Comparison of ENCODE assay signal across 29 cellular contexts in genomic region chr19:49438261-49438660, GRCh38. TPM values are rescaled to one million over a fixed set of nuclear protein-coding genes. Genes with fewer than 3 reads are reported as not detected.
DNase-seq lines count a peak whose midpoint lies in the region; ATAC-seq and TF ChIP-seq lines count a peak whose summit lies in the region.
"Had no signal": no experiment of that assay in that cellular context is flagged by ENCODE, and none has a peak within 500 bp of the region (broad histone marks: within the 10 kb centered on the region; RNA-seq: fewer than 3 reads in every experiment).

No MANE protein-coding gene starts in this region.

- intact Hi-C loops in Right ventricle myocardium inferior (cut with DNase I) (no loop called here), heart left ventricle (cut with DNase I) (no loop called here), dorsolateral prefrontal cortex (cut with DNase I) (no loop called here), posterior cingulate gyrus (cut with DNase I) (no loop called here)

- peaks cover 9% of the 10 kb centered on the region for H3K9me3 Mint-ChIP-seq in endodermal cell
- H3K9me3 Mint-ChIP-seq: CD8-positive, alpha-beta memory T cell; HFFc6 had no signal

- no peak for TF ChIP-seq CTCF in heart left ventricle (IDR thresholded peaks at IDR 0.05)
- TF ChIP-seq CTCF in WERI-Rb-1 (IDR thresholded peaks at IDR 0.05; ENCODE audit: low read depth, low read length), result no peak
- TF ChIP-seq CTCF in dorsolateral prefrontal cortex (IDR thresholded peaks at IDR 0.05 in 54 of 56, conservative IDR thresholded peaks at IDR 0.05 in 2 of 56; ENCODE audit: low read depth in 1 of 56, partially characterized antibody in 56 of 56), result no peak
- no peak for TF ChIP-seq CTCF in endodermal cell (conservative IDR thresholded peaks at IDR 0.05)

- peaks cover 94% of the 10 kb centered on the region for H3K27me3 Mint-ChIP-seq in endodermal cell (ENCODE audit: insufficient read depth)

- H3K27me3 ChIP-seq in heart left ventricle (peaks cover 14 to 85% (median 72%) of the 10 kb centered on the region in 9 donors), WERI-Rb-1 (ENCODE audit: insufficient read depth, low read depth, severe bottlenecking) (no peaks in the 10 kb centered on the region), dorsolateral prefrontal cortex (peaks cover 0 to 93% (median 56%) of the 10 kb centered on the region in 45 donors), endodermal cell (ENCODE audit: control insufficient read depth, insufficient read depth, low read length, poor library complexity, severe bottlenecking) (peaks cover 94% of the 10 kb centered on the region)

- H3K9ac ChIP-seq in endodermal cell (ENCODE audit: extremely low read depth, low read length, poor library complexity, severe bottlenecking), result no peak overlapping the region

- no peaks in the 10 kb centered on the region for H3K9me3 ChIP-seq in heart left ventricle
- H3K9me3 ChIP-seq in WERI-Rb-1 (ENCODE audit: severe bottlenecking), result no peaks in the 10 kb centered on the region
- H3K9me3 ChIP-seq in endodermal cell (ENCODE audit: control insufficient read depth, low read length), result no peaks in the 10 kb centered on the region
- H3K9me3 ChIP-seq: SJCRH30 had no signal

- H3K27ac ChIP-seq in heart left ventricle (no peak overlapping the region), WERI-Rb-1 (peak overlapping the region; percentile 84), dorsolateral prefrontal cortex (peak overlapping the region in 30 of 59 donors; percentile 10 to 85 (median 68)), endodermal cell (ENCODE audit: low read depth, low read length) (no peak overlapping the region)
- H3K27ac ChIP-seq: C4-2B, HL-60, Peyer's patch, SJCRH30 had no signal

- no peak overlapping the region for H3K27ac Mint-ChIP-seq in endodermal cell
- H3K27ac Mint-ChIP-seq: HFFc6 had no signal

- H3K4me3 ChIP-seq in heart left ventricle (no peak overlapping the region), WERI-Rb-1 (ENCODE audit: low read depth, low read length) (peak overlapping the region; percentile 97), dorsolateral prefrontal cortex (peak overlapping the region in 53 of 59 donors; percentile 14 to 80 (median 55)), endodermal cell (ENCODE audit: low read length) (no peak overlapping the region)
- H3K4me3 ChIP-seq: GM12878, Peyer's patch, SJCRH30 had no signal

- WGBS in heart left ventricle, 4 donors, result 16 to 20% (median 18%) methylated on average over 6 of the region's 6 CpGs
- 24 to 28% methylated on average over 3 to 5 of the region's 6 CpGs for WGBS in endodermal cell (ENCODE audit: insufficient coverage in 1 of 2, insufficient read length in 1 of 2), 2 experiments

- no peaks in the 10 kb centered on the region for H3K36me3 ChIP-seq in heart left ventricle
- peaks cover 34% of the 10 kb centered on the region for H3K36me3 ChIP-seq in WERI-Rb-1
- no peaks in the 10 kb centered on the region for H3K36me3 ChIP-seq in endodermal cell (ENCODE audit: control insufficient read depth, insufficient read depth, low read length)
- H3K36me3 ChIP-seq: Peyer's patch, SJCRH30 had no signal

- H3K36me3 Mint-ChIP-seq in endodermal cell (ENCODE audit: low read depth), result no peaks in the 10 kb centered on the region

- H3K4me1 ChIP-seq in heart left ventricle (peaks cover 0 to 20% (median 2%) of the 10 kb centered on the region in 12 donors), endodermal cell (ENCODE audit: control insufficient read depth, insufficient read depth, low read length) (no peaks in the 10 kb centered on the region)
- H3K4me1 ChIP-seq: SJCRH30 had no signal

- DNase-seq in Right ventricle myocardium inferior (ENCODE audit: missing footprints) (peak; percentile 2), heart left ventricle (no peak), WERI-Rb-1 (peak; percentile 84), dorsolateral prefrontal cortex (peak in 5 of 10 donors; percentile 46 to 81 (median 56)), posterior cingulate gyrus (peak in 8 of 10 donors; percentile 41 to 93 (median 57)), endodermal cell (no peak), GDM1 (lab: John Stamatoyannopoulos, UW) (no peak)
- DNase-seq: AML-193; Calu3; CD8-positive, alpha-beta memory T cell; EL; H7; HFFc6; KBM-7; MM.1S; NCI-H1092; NCI-H1436; NCI-H2029; Peyer's patch; SJCRH30 had no signal

- H3K4me3 Mint-ChIP-seq in endodermal cell, result no peak overlapping the region
- H3K4me3 Mint-ChIP-seq: HFFc6 had no signal

- no peak for TF ChIP-seq POLR2A in heart left ventricle (IDR thresholded peaks at IDR 0.05)

- ATAC-seq in Right ventricle myocardium inferior (no peak), heart left ventricle (no peak), HG03196 (IDR thresholded peaks at IDR 0.05; ENCODE audit: unreplicated experiment) (no peak)
- ATAC-seq: GM12878, HepG2 had no signal

- no peaks in the 10 kb centered on the region for H3K4me1 Mint-ChIP-seq in endodermal cell

RNA-seq across cellular contexts. Expression of gene SLC17A7, which starts 3.1 kb away (rescaled TPM):
- total RNA-seq in Right ventricle myocardium inferior, result 1.8 TPM
- total RNA-seq in heart left ventricle, result 1 to 10 TPM in 4 of 9 donors, under 1 TPM in 5; 0.46 to 1.6 (median 0.89) TPM
- polyA plus RNA-seq in heart left ventricle, result 1 to 10 TPM in 1 of 2 donors, under 1 TPM in 1; 0.64 to 1.1 TPM
- total RNA-seq in dorsolateral prefrontal cortex, result 100 to 1,000 TPM; 143 to 695 (median 467) TPM
- under 1 TPM; 0.22 to 0.33 TPM for total RNA-seq in endodermal cell
- 1.00 TPM for polyA plus RNA-seq in endodermal cell (2013, experiment 1 of 2)
- 1.1 TPM for polyA plus RNA-seq in endodermal cell (2013, experiment 2 of 2)
- total RNA-seq: A172, Calu3, HepG2 had no signal
- polyA plus RNA-seq: CD8-positive, alpha-beta memory T cell had no signal

RNA-seq across cellular contexts. Expression of gene GFY, which starts 13.1 kb away (rescaled TPM):
- total RNA-seq in Right ventricle myocardium inferior, result not detected
- not detected for total RNA-seq in heart left ventricle
- polyA plus RNA-seq in heart left ventricle, result under 1 TPM in 1 of 2 donors, not detected in 1; 0.12 TPM
- under 1 TPM in 9 of 120 experiments, not detected in 111; 0.26 to 0.44 (median 0.36) TPM for total RNA-seq in dorsolateral prefrontal cortex
- total RNA-seq in endodermal cell, result under 1 TPM in 1 of 2 donors, not detected in 1; 0.18 TPM
- polyA plus RNA-seq in endodermal cell (2013, experiment 1 of 2), result 0.53 TPM
- polyA plus RNA-seq in endodermal cell (2013, experiment 2 of 2), result 0.41 TPM
- total RNA-seq: A172; Calu3; CD8-positive, alpha-beta memory T cell; GM12878; H7; HepG2; HFFc6; HT-29; OCI-LY7; Peyer's patch; SJCRH30 had no signal
- polyA plus RNA-seq: AG04450; CD8-positive, alpha-beta memory T cell; HepG2 had no signal

RNA-seq across cellular contexts. Expression of gene PIH1D1, which starts 13.4 kb away (rescaled TPM):
- total RNA-seq in Right ventricle myocardium inferior, result 32.4 TPM
- total RNA-seq in heart left ventricle, result 10 to 100 TPM; 16.3 to 49.9 (median 31.1) TPM
- 10 to 100 TPM; 22.6 to 57.6 TPM for polyA plus RNA-seq in heart left ventricle
- 100 to 1,000 TPM in 1 of 120 experiments, 10 to 100 TPM in 119; 48.9 to 115 (median 70.7) TPM for total RNA-seq in dorsolateral prefrontal cortex
- 100 to 1,000 TPM; 128 to 133 TPM for total RNA-seq in endodermal cell
- 100 TPM for polyA plus RNA-seq in endodermal cell (2013, experiment 1 of 2)
- 90.8 TPM for polyA plus RNA-seq in endodermal cell (2013, experiment 2 of 2)

RNA-seq across cellular contexts. Expression of gene ALDH16A1, which starts 14.8 kb away (rescaled TPM):
- 12.7 TPM for total RNA-seq in Right ventricle myocardium inferior
- total RNA-seq in heart left ventricle, result 10 to 100 TPM in 2 of 9 donors, 1 to 10 TPM in 7; 3.4 to 18.6 (median 8.5) TPM
- polyA plus RNA-seq in heart left ventricle, result 10 to 100 TPM in 1 of 2 donors, 1 to 10 TPM in 1; 7.3 to 11.7 TPM
- total RNA-seq in dorsolateral prefrontal cortex, result 10 to 100 TPM in 43 of 120 experiments, 1 to 10 TPM in 77; 3.7 to 20.5 (median 9.1) TPM
- total RNA-seq in endodermal cell, result 10 to 100 TPM; 52.8 to 57.1 TPM
- 27.4 TPM for polyA plus RNA-seq in endodermal cell (2013, experiment 1 of 2)
- 32.6 TPM for polyA plus RNA-seq in endodermal cell (2013, experiment 2 of 2)

RNA-seq across cellular contexts. Expression of gene PTH2, which starts 15.0 kb away (rescaled TPM):
- total RNA-seq in Right ventricle myocardium inferior (not detected), heart left ventricle (not detected), dorsolateral prefrontal cortex (1 to 10 TPM in 3 of 120 experiments, not detected in 117; 1.2 to 1.8 (median 1.5) TPM), endodermal cell (not detected)
- not detected for polyA plus RNA-seq in heart left ventricle
- polyA plus RNA-seq in endodermal cell (2013, experiment 1 of 2), result 0.64 TPM
- polyA plus RNA-seq in endodermal cell (2013, experiment 2 of 2), result 0.79 TPM
- total RNA-seq: A172; Calu3; CD8-positive, alpha-beta memory T cell; GM12878; H7; HepG2; HFFc6; HT-29; Peyer's patch; SJCRH30 had no signal
- polyA plus RNA-seq: AG04450; CD8-positive, alpha-beta memory T cell; GM12878; HepG2 had no signal

Comparison
In these comparisons a context has a peak if more than half of its experiments do, and no peak if none do; other contexts are left out.
1. DNase-seq: peak in Right ventricle myocardium inferior (single experiment), WERI-Rb-1 (single experiment) and posterior cingulate gyrus (8 of 10); none in heart left ventricle (0 of 5), endodermal cell (single experiment) and GDM1 (single experiment).
2. H3K27ac ChIP-seq: peak in WERI-Rb-1 (single experiment) and dorsolateral prefrontal cortex (30 of 59); none in heart left ventricle (0 of 12) and endodermal cell (single experiment).
3. H3K4me3 ChIP-seq: peak in WERI-Rb-1 (single experiment) and dorsolateral prefrontal cortex (53 of 59); none in heart left ventricle (0 of 12) and endodermal cell (single experiment).
4. RNA of gene SLC17A7, which starts 3.1 kb away (total RNA-seq): 143 to 695 TPM in dorsolateral prefrontal cortex; 1.8 TPM in Right ventricle myocardium inferior (single experiment), 0.46 to 1.6 TPM in heart left ventricle and 0.22 to 0.33 TPM in endodermal cell; every median in the first group is over 10 times any median in the second.